19 cellular contexts compared by ENCODE assay signal in the genomic region with DNA sequence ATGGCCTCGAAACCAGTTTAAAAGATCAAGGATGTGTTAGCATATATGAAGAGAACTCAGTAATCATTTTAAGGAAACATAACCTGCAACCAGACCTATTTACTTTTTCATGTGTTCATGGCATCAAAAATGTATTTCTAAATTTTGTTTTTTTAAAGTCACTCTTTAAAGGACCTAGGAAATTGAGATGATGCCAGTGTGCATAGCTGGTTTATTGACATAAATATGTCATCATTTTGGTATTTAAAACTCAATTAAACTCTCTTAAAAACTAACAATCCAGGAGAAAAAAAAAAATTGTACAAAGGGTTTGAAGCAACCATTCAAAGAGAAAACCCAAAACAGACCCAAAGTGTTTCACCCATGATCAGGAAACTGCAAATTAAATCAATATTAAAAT.
"Had no signal": no experiment of that assay in that cellular context is flagged by ENCODE, and none has a peak within 500 bp of the region (broad histone marks: within the 10 kb centered on the region; RNA-seq: fewer than 3 reads in every experiment).

No MANE protein-coding gene starts in this region.

- H3K27ac ChIP-seq: adrenal gland, ascending aorta, colonic mucosa, esophagus muscularis mucosa, foreskin keratinocyte, hepatocyte, left lung, prostate gland, tibial artery had no signal

- DNase-seq: activated T-cell treated with anti-CD3 and anti-CD28 coated beads, Interleukin-2, amount 50 U/mL, for 1 hour; adrenal gland; central memory CD4-positive, alpha-beta T cell; colonic mucosa; foreskin keratinocyte; immature natural killer cell; left lung; natural killer cell; T1000; tibial artery had no signal

- H3K27me3 Mint-ChIP-seq: stimulated activated naive CD8-positive, alpha-beta T cell treated with anti-CD3 and anti-CD28 coated beads, Interleukin-15, Interleukin-2, amounts not matched to agents 100 ng/mL and 50 ng/mL, for 24 hours had no signal

- H3K79me2 ChIP-seq: hepatocyte had no signal

- H3K9me3 Mint-ChIP-seq: activated naive CD4-positive, alpha-beta T cell treated with anti-CD3 and anti-CD28 coated beads, Interleukin-2, amount 50 U/mL, for 72 hours; stimulated activated naive CD8-positive, alpha-beta T cell treated with anti-CD3 and anti-CD28 coated beads, Interleukin-15, Interleukin-2, amounts not matched to agents 100 ng/mL and 50 ng/mL, for 24 hours; T-helper 1 cell treated with Interleukin-12 subunit alpha and Interleukin-12 subunit beta and Interleukin-4 antibody, amounts not matched to agents 30 μg/mL and 1 μg/mL, for 36 hours had no signal

- H3K9me3 ChIP-seq: adrenal gland, ascending aorta, colonic mucosa, left lung, prostate gland, tibial artery had no signal

- H3K4me3 ChIP-seq: adrenal gland, ascending aorta, colonic mucosa, esophagus muscularis mucosa, hepatocyte, left lung, prostate gland, tibial artery had no signal

- H2AFZ ChIP-seq: hepatocyte had no signal

- H3K27ac Mint-ChIP-seq: activated naive CD4-positive, alpha-beta T cell treated with anti-CD3 and anti-CD28 coated beads, Interleukin-2, amount 50 U/mL, for 72 hours; immature natural killer cell; mesothelial cell of epicardium; natural killer cell; stimulated activated naive CD8-positive, alpha-beta T cell treated with anti-CD3 and anti-CD28 coated beads, Interleukin-15, Interleukin-2, amounts not matched to agents 100 ng/mL and 50 ng/mL, for 24 hours; T-helper 1 cell treated with Interleukin-12 subunit alpha and Interleukin-12 subunit beta and Interleukin-4 antibody, amounts not matched to agents 30 μg/mL and 1 μg/mL, for 36 hours; WTC11 had no signal

- H3K27me3 ChIP-seq: adrenal gland, ascending aorta, colonic mucosa, esophagus muscularis mucosa, foreskin keratinocyte, hepatocyte, left lung, tibial artery had no signal

- H3K36me3 Mint-ChIP-seq: activated naive CD4-positive, alpha-beta T cell treated with anti-CD3 and anti-CD28 coated beads, Interleukin-2, amount 50 U/mL, for 72 hours; immature natural killer cell; mesothelial cell of epicardium; natural killer cell had no signal

- ATAC-seq: activated naive CD4-positive, alpha-beta T cell treated with anti-CD3 and anti-CD28 coated beads, Interleukin-2, amount 50 U/mL, for 72 hours; foreskin keratinocyte; left lung; natural killer cell; WTC11 had no signal

- H3K4me2 ChIP-seq: hepatocyte had no signal

- H3K4me3 Mint-ChIP-seq: immature natural killer cell; mesothelial cell of epicardium; natural killer cell; stimulated activated naive CD8-positive, alpha-beta T cell treated with anti-CD3 and anti-CD28 coated beads, Interleukin-15, Interleukin-2, amounts not matched to agents 100 ng/mL and 50 ng/mL, for 24 hours; T-helper 1 cell treated with Interleukin-12 subunit alpha and Interleukin-12 subunit beta and Interleukin-4 antibody, amounts not matched to agents 30 μg/mL and 1 μg/mL, for 36 hours; WTC11 had no signal

- H3K4me1 ChIP-seq: ascending aorta, colonic mucosa, esophagus muscularis mucosa, foreskin keratinocyte, left lung, prostate gland had no signal

- H3K36me3 ChIP-seq: adrenal gland, ascending aorta, colonic mucosa, esophagus muscularis mucosa, left lung, prostate gland, tibial artery had no signal

- H3K4me1 Mint-ChIP-seq: immature natural killer cell, natural killer cell had no signal
